ENCODE assay signal across 26 cellular contexts in genomic region chr6:169240125-169240524, GRCh38. TPM values are rescaled to one million over a fixed set of nuclear protein-coding genes. Genes with fewer than 3 reads are reported as not detected.
DNase-seq lines count a peak whose midpoint lies in the region; ATAC-seq and TF ChIP-seq lines count a peak whose summit lies in the region.
"Had no signal": no experiment of that assay in that cellular context is flagged by ENCODE, and none has a peak within 500 bp of the region (broad histone marks: within the 10 kb centered on the region; RNA-seq: fewer than 3 reads in every experiment).

No MANE protein-coding gene starts in this region.

- WGBS in stomach, 5 donors: 31 to 52% (median 45%) methylated on average over 11 of the region's 11 CpGs

- H3K27ac Mint-ChIP-seq in natural killer cell treated with Interleukin-12 subunit alpha and Interleukin-12 subunit beta and Interleukin-15 and Interleukin-18, amount 100 ng/mL, for 72 hours: no peak overlapping the region
- H3K27ac Mint-ChIP-seq in natural killer cell: no peak overlapping the region
- H3K27ac Mint-ChIP-seq: endodermal cell had no signal

- no peaks in the 10 kb centered on the region for H3K36me3 Mint-ChIP-seq in natural killer cell treated with Interleukin-12 subunit alpha and Interleukin-12 subunit beta and Interleukin-15 and Interleukin-18, amount 100 ng/mL, for 72 hours
- H3K36me3 Mint-ChIP-seq in natural killer cell: no peaks in the 10 kb centered on the region

- TF ChIP-seq CTCF in natural killer cell (IDR thresholded peaks at IDR 0.05): no peak
- no peak for TF ChIP-seq CTCF in fibroblast of the aortic adventitia (IDR thresholded peaks at IDR 0.05; ENCODE audit: insufficient read depth, low read length)
- TF ChIP-seq CTCF in osteoblast (IDR thresholded peaks at IDR 0.05; ENCODE audit: extremely low read depth, low read depth, low read length): no peak
- no peak for TF ChIP-seq CTCF in stomach (IDR thresholded peaks at IDR 0.05)

- H3K36me3 ChIP-seq in osteoblast (ENCODE audit: insufficient read depth, low read length): peaks cover 91% of the 10 kb centered on the region
- peaks cover 0 to 10% (median 3%) of the 10 kb centered on the region in 4 donors for H3K36me3 ChIP-seq in stomach
- H3K36me3 ChIP-seq: SJCRH30, spleen had no signal

- H3K27ac ChIP-seq in osteoblast (ENCODE audit: low read depth, low read length) (peak overlapping the region; percentile 74), stomach (no peak overlapping the region)
- H3K27ac ChIP-seq: brain microvascular endothelial cell, right atrium auricular region, SJCRH30, spleen had no signal

- no peak for TF ChIP-seq EP300 in stomach (IDR thresholded peaks at IDR 0.05)

- no peaks in the 10 kb centered on the region for H3K27me3 ChIP-seq in osteoblast (ENCODE audit: insufficient read depth, low read length)
- H3K27me3 ChIP-seq in stomach: peaks cover 0 to 3% (median 0%) of the 10 kb centered on the region in 3 donors
- H3K27me3 ChIP-seq: brain microvascular endothelial cell, right atrium auricular region, SJCRH30, spleen, tibial nerve had no signal

- peaks cover 3% of the 10 kb centered on the region for H3K4me1 ChIP-seq in osteoblast (ENCODE audit: insufficient read depth, low read length)
- H3K4me1 ChIP-seq in stomach: no peaks in the 10 kb centered on the region
- H3K4me1 ChIP-seq: right atrium auricular region, SJCRH30, spleen had no signal

- H3K27me3 Mint-ChIP-seq in natural killer cell treated with Interleukin-12 subunit alpha and Interleukin-12 subunit beta and Interleukin-15 and Interleukin-18, amount 100 ng/mL, for 72 hours: peaks cover 0 to 5% of the 10 kb centered on the region in 2 donors
- no peaks in the 10 kb centered on the region for H3K27me3 Mint-ChIP-seq in natural killer cell (ENCODE audit: low read depth in 2 of 2)

- peaks cover 15% of the 10 kb centered on the region for H4K20me1 ChIP-seq in osteoblast (ENCODE audit: insufficient read depth, low read length)

- no peak overlapping the region for H2AFZ ChIP-seq in osteoblast (ENCODE audit: low read length)

- H3K79me2 ChIP-seq in osteoblast (ENCODE audit: insufficient read depth, low read length): peaks cover 14% of the 10 kb centered on the region

- intact Hi-C loops in natural killer cell (cut with micrococcal nuclease): no loop called here
- intact Hi-C loops in stomach (cut with DNase I; ENCODE audit: low total_unique reads): no loop called here

- peaks cover 3% of the 10 kb centered on the region for H3K9me3 Mint-ChIP-seq in natural killer cell treated with Interleukin-12 subunit alpha and Interleukin-12 subunit beta and Interleukin-15 and Interleukin-18, amount 100 ng/mL, for 72 hours
- no peaks in the 10 kb centered on the region for H3K9me3 Mint-ChIP-seq in natural killer cell
- H3K9me3 Mint-ChIP-seq: endodermal cell had no signal

- H3K4me3 Mint-ChIP-seq in natural killer cell treated with Interleukin-12 subunit alpha and Interleukin-12 subunit beta and Interleukin-15 and Interleukin-18, amount 100 ng/mL, for 72 hours: no peak overlapping the region
- no peak overlapping the region for H3K4me3 Mint-ChIP-seq in natural killer cell
- H3K4me3 Mint-ChIP-seq: endodermal cell had no signal

- H3K4me2 ChIP-seq in osteoblast (ENCODE audit: insufficient read depth, low read length): peak overlapping the region; percentile 10

- no peaks in the 10 kb centered on the region for H3K4me1 Mint-ChIP-seq in natural killer cell treated with Interleukin-12 subunit alpha and Interleukin-12 subunit beta and Interleukin-15 and Interleukin-18, amount 100 ng/mL, for 72 hours (ENCODE audit: low read depth in 2 of 2)
- no peaks in the 10 kb centered on the region for H3K4me1 Mint-ChIP-seq in natural killer cell
- H3K4me1 Mint-ChIP-seq: endodermal cell had no signal

- H3K4me3 ChIP-seq in fibroblast of the aortic adventitia (ENCODE audit: low read depth, low read length) (no peak overlapping the region), osteoblast (ENCODE audit: insufficient read depth, low read length) (no peak overlapping the region), stomach (no peak overlapping the region)
- H3K4me3 ChIP-seq: coronary artery, lung, right atrium auricular region, SJCRH30, spleen, tibial nerve had no signal

- no peak for TF ChIP-seq POLR2A in stomach (IDR thresholded peaks at IDR 0.05)

- peak; percentile 29 for DNase-seq in natural killer cell treated with Interleukin-12 subunit alpha and Interleukin-12 subunit beta and Interleukin-15 and Interleukin-18, amount 100 ng/mL, for 72 hours (ENCODE audit: low spot score)
- DNase-seq in natural killer cell: no peak
- DNase-seq in fibroblast of the aortic adventitia (ENCODE audit: low read depth): peak; percentile 10
- no peak for DNase-seq in osteoblast (ENCODE audit: insufficient read length, low spot score, missing footprints)
- DNase-seq in SW 1271 (lab: John Stamatoyannopoulos, UW): no peak
- DNase-seq in stomach: no peak
- DNase-seq in activated CD4-positive, alpha-beta T cell treated with anti-CD3 and anti-CD28 coated beads, Interleukin-2, amount 50 U/mL, for 1 hour: no peak
- DNase-seq: 8988T; activated CD4-positive, alpha-beta T cell treated with anti-CD3 and anti-CD28 coated beads for 1 hour; activated effector memory CD4-positive, alpha-beta T cell treated with anti-CD3 and anti-CD28 coated beads, Interleukin-2, amount 50 U/mL, for 16 hours; brain microvascular endothelial cell; DMS53; endodermal cell; NCI-H1694; NCI-H524 treated with DMSO at 0.1 percent for 48 hours; occipital lobe; SJCRH30; stimulated activated CD4-positive, alpha-beta T cell treated with anti-CD3 and anti-CD28 coated beads, Interleukin-4, amount 100 ng/mL, for 4 hours; stimulated activated naive CD4-positive, alpha-beta T cell treated with Interleukin-2 at 50 U/mL for 16 hours; T-helper 1 cell had no signal

- ATAC-seq in natural killer cell treated with Interleukin-12 subunit alpha and Interleukin-12 subunit beta and Interleukin-15 and Interleukin-18, amount 100 ng/mL, for 72 hours: no peak
- ATAC-seq in natural killer cell: no peak
- no peak for ATAC-seq in GM19455 (IDR thresholded peaks at IDR 0.05; ENCODE audit: unreplicated experiment)

- H3K9me3 ChIP-seq in osteoblast (ENCODE audit: low read depth, low read length) (no peaks in the 10 kb centered on the region), stomach (no peaks in the 10 kb centered on the region)
- H3K9me3 ChIP-seq: right atrium auricular region, SJCRH30, spleen, tibial nerve had no signal

RNA-seq across cellular contexts. Expression of gene THBS2, which starts 13.5 kb away (rescaled TPM):
- total RNA-seq in natural killer cell treated with Interleukin-12 subunit alpha and Interleukin-12 subunit beta and Interleukin-15 and Interleukin-18, amount 100 ng/mL, for 72 hours: not detected
- total RNA-seq in natural killer cell: not detected
- total RNA-seq in fibroblast of the aortic adventitia (ENCODE audit: low replicate concordance): 322 and 519 TPM in 2 replicates
- total RNA-seq in osteoblast: 1,102 and 1,498 TPM in 2 replicates
- 10 to 100 TPM in 2 of 5 donors, 1 to 10 TPM in 2, under 1 TPM in 1; under 0.01 to 56.0 (median 7.7) TPM for total RNA-seq in stomach
- under 1 TPM; 0.31 to 0.87 (median 0.70) TPM for polyA plus RNA-seq in stomach

Comparison
In these comparisons a context has a peak if more than half of its experiments do, and no peak if none do; other contexts are left out.
1. DNase-seq: peak in natural killer cell treated with Interleukin-12 subunit alpha and Interleukin-12 subunit beta and Interleukin-15 and Interleukin-18, amount 100 ng/mL, for 72 hours (single experiment) and fibroblast of the aortic adventitia (single experiment); none in natural killer cell (single experiment), osteoblast (single experiment), SW 1271 (0 of 2), stomach (single experiment) and activated CD4-positive, alpha-beta T cell treated with anti-CD3 and anti-CD28 coated beads, Interleukin-2, amount 50 U/mL, for 1 hour (single experiment).